Comparison of ENCODE assay signal across 9 cellular contexts in the genomic region with DNA sequence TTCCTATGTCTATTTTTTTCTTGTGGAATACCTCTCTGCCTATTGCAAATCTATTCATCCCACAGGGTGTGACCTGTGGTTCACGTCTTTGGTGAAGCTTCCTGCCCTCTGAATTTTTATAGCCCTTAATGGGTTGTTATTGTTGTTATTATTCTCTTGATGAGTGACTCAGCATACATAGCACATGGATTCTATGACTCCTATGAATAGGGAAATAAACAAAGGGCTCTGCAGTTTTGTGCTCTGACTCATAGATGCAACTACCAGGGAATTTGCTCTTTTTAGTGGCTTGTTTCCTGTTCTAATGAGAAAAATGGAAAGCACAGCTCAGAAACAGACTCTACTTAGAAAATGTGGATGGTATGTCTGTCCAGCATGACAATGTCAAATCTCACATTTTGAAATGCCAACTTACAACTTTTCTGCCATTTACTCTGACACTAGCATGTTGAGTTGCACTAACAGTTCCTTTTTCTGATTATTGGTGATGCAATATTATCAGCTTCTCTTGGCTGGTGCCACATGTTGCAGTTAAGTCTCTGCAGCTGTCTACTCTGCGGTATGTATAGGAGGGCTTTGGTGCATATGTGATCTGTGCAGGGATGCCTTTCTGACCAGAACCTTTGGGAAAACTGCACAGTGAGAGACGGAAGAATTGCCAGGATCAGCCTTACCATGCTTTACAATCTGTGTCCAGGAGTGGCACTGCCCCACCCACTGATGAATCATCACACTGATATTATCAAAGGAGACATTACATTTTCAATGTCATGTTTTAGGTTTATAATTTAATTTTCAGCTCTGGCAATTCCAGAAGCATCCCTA.
DNase-seq lines count a peak whose midpoint lies in the region; ATAC-seq and TF ChIP-seq lines count a peak whose summit lies in the region.
"Had no signal": no experiment of that assay in that cellular context is flagged by ENCODE, and none has a peak within 500 bp of the region (broad histone marks: within the 10 kb centered on the region; RNA-seq: fewer than 3 reads in every experiment).

No MANE protein-coding gene starts in this region.

- no peaks in the 10 kb centered on the region for H3K36me3 ChIP-seq in MG63

- H3K9me3 ChIP-seq in MG63, result no peaks in the 10 kb centered on the region

- TF ChIP-seq CTCF in AG09309 (IDR thresholded peaks at IDR 0.05; ENCODE audit: control insufficient read depth, insufficient read depth, low read depth, low read length, missing control alignments), result no peak

- no peaks in the 10 kb centered on the region for H3K27me3 ChIP-seq in MG63

- ATAC-seq in HG02571 (IDR thresholded peaks at IDR 0.05; ENCODE audit: unreplicated experiment), result no peak

- no peak overlapping the region for H3K4me3 ChIP-seq in AG09309 (ENCODE audit: control insufficient read depth, low read depth, low read length)
- H3K4me3 ChIP-seq in MG63, result no peak overlapping the region

- DNase-seq in AG09309 (ENCODE audit: low read depth) (peak; percentile 78), MG63 (peak; percentile 74), dermis blood vessel endothelial cell (peak; percentile 79), lung microvascular endothelial cell (ENCODE audit: low read depth in 2 of 2) (peak; percentile 37 to 91), NCI-H1092 (lab: John Stamatoyannopoulos, UW) (no peak), posterior vena cava (ENCODE audit: low spot score) (no peak), SKM-1 treated with dmso at 0.1 percent for 144 hours (lab: John Stamatoyannopoulos, UW; ENCODE audit: unreplicated experiment) (no peak)
- DNase-seq: effector memory CD4-positive, alpha-beta T cell had no signal

- intact Hi-C loops in posterior vena cava (cut with DNase I), result no loop called here

Comparison
In these comparisons a context has a peak if more than half of its experiments do, and no peak if none do; other contexts are left out.
1. DNase-seq: peak in AG09309 (single experiment), MG63 (single experiment), dermis blood vessel endothelial cell (single experiment) and lung microvascular endothelial cell (2 of 2); none in NCI-H1092 (single experiment), posterior vena cava (single experiment) and SKM-1 treated with dmso at 0.1 percent for 144 hours (single experiment).